In genomic region chr3:109413049-109413448, GRCh38 we compare ENCODE assay signal across 23 cellular contexts.
DNase-seq lines count a peak whose midpoint lies in the region; ATAC-seq, FAIRE-seq and TF ChIP-seq lines count a peak whose summit lies in the region.
"Had no signal": no experiment of that assay in that cellular context is flagged by ENCODE, and none has a peak within 500 bp of the region (broad histone marks: within the 10 kb centered on the region; RNA-seq: fewer than 3 reads in every experiment).

No MANE protein-coding gene starts in this region.

- TF ChIP-seq CTCF in astrocyte (IDR thresholded peaks at IDR 0.05; ENCODE audit: insufficient read depth, low read depth, low read length) (no peak), left lung (IDR thresholded peaks at IDR 0.05) (no peak)

- H3K9me3 Mint-ChIP-seq in astrocyte (ENCODE audit: unreplicated experiment): peaks cover 5% of the 10 kb centered on the region
- H3K9me3 Mint-ChIP-seq: activated CD4-positive, alpha-beta T cell treated with anti-CD3 and anti-CD28 coated beads, Interleukin-2, amount 10 ng/mL, durations not matched to agents 7 days and 5 days had no signal

- H3K9ac ChIP-seq in astrocyte (ENCODE audit: low read length): no peak overlapping the region

- no peaks in the 10 kb centered on the region for H3K27me3 Mint-ChIP-seq in astrocyte (ENCODE audit: low read depth, unreplicated experiment)
- H3K27me3 Mint-ChIP-seq: activated CD4-positive, alpha-beta T cell treated with anti-CD3 and anti-CD28 coated beads, Interleukin-2, amount 10 ng/mL, durations not matched to agents 7 days and 5 days; activated CD8-positive, alpha-beta memory T cell treated with anti-CD3 and anti-CD28 coated beads, Interleukin-2, amount 10 ng/mL, durations not matched to agents 7 days and 5 days; IgD-negative memory B cell had no signal

- H3K4me2 ChIP-seq in astrocyte (ENCODE audit: low read length): no peak overlapping the region

- no peaks in the 10 kb centered on the region for H3K27me3 ChIP-seq in astrocyte (ENCODE audit: insufficient read depth, low read length)
- no peaks in the 10 kb centered on the region for H3K27me3 ChIP-seq in left lung
- H3K27me3 ChIP-seq: esophagus muscularis mucosa, gastrocnemius medialis had no signal

- DNase-seq in H54 (ENCODE audit: insufficient read length, low spot score) (peak; percentile 17), MV-4-11 (lab: John Stamatoyannopoulos, UW) (peak; percentile 83), astrocyte (ENCODE audit: low read depth) (no peak), non-pigmented ciliary epithelial cell (ENCODE audit: low read depth) (peak; percentile 8), left lung (no peak), middle frontal gyrus (ENCODE audit: extremely low spot score, low spot score) (no peak), C1 segment of cervical spinal cord (lab: John Stamatoyannopoulos, UW) (no peak)
- DNase-seq: activated CD4-positive, alpha-beta T cell treated with anti-CD3 and anti-CD28 coated beads, Interleukin-2, amount 10 ng/mL, durations not matched to agents 7 days and 5 days; activated CD8-positive, alpha-beta memory T cell treated with anti-CD3 and anti-CD28 coated beads, Interleukin-2, amount 10 ng/mL, durations not matched to agents 7 days and 5 days; DND-41; effector CD8-positive, alpha-beta T cell; gastrocnemius medialis; mammary epithelial cell; NCI-H1694 treated with DMSO at 0.1 percent for 48 hours; NCI-H774; retina; SHP77 treated with DMSO at 0.1 percent for 48 hours; stimulated activated CD4-positive, alpha-beta T cell treated with anti-CD3 and anti-CD28 coated beads, Interleukin-2, amount 100 ng/mL, for 48 hours; stimulated activated naive B cell treated with anti-CD40 and anti-IgM and Interleukin-4, amounts not matched to agents 10 μg/mL and 1 μg/mL and 100 μg/mL, for 72 hours had no signal

- TF ChIP-seq POLR2A in H54 (IDR thresholded peaks at IDR 0.05; ENCODE audit: low read depth, low read length): no peak

- no peaks in the 10 kb centered on the region for H3K36me3 Mint-ChIP-seq in astrocyte (ENCODE audit: low read depth, unreplicated experiment)
- H3K36me3 Mint-ChIP-seq: activated CD8-positive, alpha-beta memory T cell treated with anti-CD3 and anti-CD28 coated beads, Interleukin-2, amount 10 ng/mL, durations not matched to agents 7 days and 5 days; activated naive CD4-positive, alpha-beta T cell treated with anti-CD3 and anti-CD28 coated beads, Interleukin-2, amount 50 U/mL, for 72 hours; stimulated activated naive B cell treated with anti-CD40 and anti-IgM and Interleukin-4, amounts not matched to agents 10 μg/mL and 1 μg/mL and 100 μg/mL, for 72 hours had no signal

- H3K27ac ChIP-seq in astrocyte (ENCODE audit: low read depth, low read length) (no peak overlapping the region), left lung (no peak overlapping the region)
- H3K27ac ChIP-seq: esophagus muscularis mucosa, gastrocnemius medialis, VCaP had no signal

- ATAC-seq in left lung: no peak
- ATAC-seq: activated CD8-positive, alpha-beta memory T cell treated with anti-CD3 and anti-CD28 coated beads, Interleukin-2, amount 10 ng/mL, durations not matched to agents 7 days and 5 days; activated naive CD4-positive, alpha-beta T cell treated with anti-CD3 and anti-CD28 coated beads, Interleukin-2, amount 50 U/mL, for 72 hours; gastrocnemius medialis; stimulated activated naive B cell treated with anti-CD40 and anti-IgM and Interleukin-4, amounts not matched to agents 10 μg/mL and 1 μg/mL and 100 μg/mL, for 72 hours had no signal

- peak overlapping the region; percentile 80 for H3K27ac Mint-ChIP-seq in astrocyte (ENCODE audit: unreplicated experiment)
- H3K27ac Mint-ChIP-seq: activated CD4-positive, alpha-beta T cell treated with anti-CD3 and anti-CD28 coated beads, Interleukin-2, amount 10 ng/mL, durations not matched to agents 7 days and 5 days; activated CD8-positive, alpha-beta memory T cell treated with anti-CD3 and anti-CD28 coated beads, Interleukin-2, amount 10 ng/mL, durations not matched to agents 7 days and 5 days; IgD-negative memory B cell; stimulated activated naive B cell treated with anti-CD40 and anti-IgM and Interleukin-4, amounts not matched to agents 10 μg/mL and 1 μg/mL and 100 μg/mL, for 72 hours had no signal

- no peaks in the 10 kb centered on the region for H3K36me3 ChIP-seq in astrocyte (ENCODE audit: insufficient read depth, low read length)
- H3K36me3 ChIP-seq in left lung: no peaks in the 10 kb centered on the region
- H3K36me3 ChIP-seq: esophagus muscularis mucosa, gastrocnemius medialis had no signal

- H2AFZ ChIP-seq in astrocyte (ENCODE audit: low read depth, low read length): no peak overlapping the region

- H3K4me3 ChIP-seq in astrocyte (ENCODE audit: insufficient read depth, low read depth, low read length): no peak overlapping the region
- no peak overlapping the region for H3K4me3 ChIP-seq in left lung
- H3K4me3 ChIP-seq: esophagus muscularis mucosa, gastrocnemius medialis had no signal

- no peak overlapping the region for H3K4me3 Mint-ChIP-seq in astrocyte (ENCODE audit: unreplicated experiment)
- H3K4me3 Mint-ChIP-seq: activated CD4-positive, alpha-beta T cell treated with anti-CD3 and anti-CD28 coated beads, Interleukin-2, amount 10 ng/mL, durations not matched to agents 7 days and 5 days; activated CD8-positive, alpha-beta memory T cell treated with anti-CD3 and anti-CD28 coated beads, Interleukin-2, amount 10 ng/mL, durations not matched to agents 7 days and 5 days; IgD-negative memory B cell; stimulated activated naive B cell treated with anti-CD40 and anti-IgM and Interleukin-4, amounts not matched to agents 10 μg/mL and 1 μg/mL and 100 μg/mL, for 72 hours had no signal

- H4K20me1 ChIP-seq in astrocyte (ENCODE audit: insufficient read depth, low read length): no peaks in the 10 kb centered on the region

- no peaks in the 10 kb centered on the region for H3K79me2 ChIP-seq in astrocyte (ENCODE audit: insufficient read depth, low read length)

- no peaks in the 10 kb centered on the region for H3K9me3 ChIP-seq in astrocyte (ENCODE audit: insufficient read depth, low read depth, low read length)
- H3K9me3 ChIP-seq in left lung: peaks cover 0 to 16% of the 10 kb centered on the region in 2 donors
- H3K9me3 ChIP-seq: esophagus muscularis mucosa, gastrocnemius medialis had no signal

- intact Hi-C loops in left lung (cut with DNase I): no loop called here

- peaks cover 7% of the 10 kb centered on the region for H3K4me1 Mint-ChIP-seq in astrocyte (ENCODE audit: low read depth, unreplicated experiment)
- H3K4me1 Mint-ChIP-seq: activated CD4-positive, alpha-beta T cell treated with anti-CD3 and anti-CD28 coated beads, Interleukin-2, amount 10 ng/mL, durations not matched to agents 7 days and 5 days; activated CD8-positive, alpha-beta memory T cell treated with anti-CD3 and anti-CD28 coated beads, Interleukin-2, amount 10 ng/mL, durations not matched to agents 7 days and 5 days; IgD-negative memory B cell; stimulated activated naive B cell treated with anti-CD40 and anti-IgM and Interleukin-4, amounts not matched to agents 10 μg/mL and 1 μg/mL and 100 μg/mL, for 72 hours had no signal

- no peak for FAIRE-seq in H54 (lab: Jason Lieb, UNC)
- no peak for FAIRE-seq in astrocyte (lab: Jason Lieb, UNC)

- H3K4me1 ChIP-seq in astrocyte (ENCODE audit: insufficient read depth, low read length) (no peaks in the 10 kb centered on the region), left lung (no peaks in the 10 kb centered on the region)
- H3K4me1 ChIP-seq: esophagus muscularis mucosa, gastrocnemius medialis had no signal

Comparison
In these comparisons a context has a peak if more than half of its experiments do, and no peak if none do; other contexts are left out.
1. DNase-seq: peak in H54 (single experiment), MV-4-11 (single experiment) and non-pigmented ciliary epithelial cell (single experiment); none in astrocyte (single experiment), left lung (0 of 2), middle frontal gyrus (single experiment) and C1 segment of cervical spinal cord (0 of 14).